Comparison of ENCODE assay signal across 23 cellular contexts in the genomic region with DNA sequence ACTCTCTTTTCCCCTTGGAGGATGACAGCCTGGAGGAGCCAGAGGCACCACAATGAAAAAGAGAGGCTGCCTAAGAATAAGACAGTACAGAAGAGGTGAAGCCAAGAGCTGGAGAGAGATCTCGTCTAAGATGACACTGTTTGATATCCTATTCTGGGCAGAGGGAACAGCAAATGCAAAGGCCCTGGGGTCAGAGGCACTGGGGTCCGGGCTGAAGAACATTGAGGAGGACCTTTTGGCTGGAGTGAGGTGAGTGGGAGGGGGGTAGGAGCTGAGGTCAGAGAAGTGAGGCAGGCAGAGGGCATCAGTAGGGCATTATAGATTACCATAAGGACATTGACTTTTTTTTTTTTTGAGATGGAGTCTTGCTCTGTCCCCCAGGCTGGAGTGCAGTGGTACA.
"Had no signal": no experiment of that assay in that cellular context is flagged by ENCODE, and none has a peak within 500 bp of the region (broad histone marks: within the 10 kb centered on the region; RNA-seq: fewer than 3 reads in every experiment).

No MANE protein-coding gene starts in this region.

- H3K27me3 ChIP-seq: gastrocnemius medialis had no signal

- ATAC-seq: gastrocnemius medialis, heart right ventricle, left cardiac atrium, left lung, left ventricle myocardium superior, lower lobe of right lung, mucosa of descending colon had no signal

- H3K36me3 ChIP-seq: esophagus muscularis mucosa, gastrocnemius medialis, heart right ventricle, left lung, lower lobe of right lung had no signal

- H3K27ac ChIP-seq: coronary artery, dorsolateral prefrontal cortex, esophagus muscularis mucosa, gastrocnemius medialis, heart right ventricle, left lung, lower lobe of right lung had no signal

- FAIRE-seq: colon, endothelial cell of umbilical vein, islet of Langerhans, keratinocyte had no signal

- DNase-seq: dermis blood vessel endothelial cell; dorsolateral prefrontal cortex; effector CD4-positive, alpha-beta T cell; effector memory CD4-positive, alpha-beta T cell; foreskin fibroblast; foreskin melanocyte; gastrocnemius medialis; glutamatergic neuron; head of caudate nucleus; heart right ventricle; hippocampal formation; left cardiac atrium; left lung; left ventricle myocardium superior; lower lobe of right lung; mesenchymal stem cell; mucosa of descending colon had no signal

- H3K4me3 ChIP-seq: coronary artery, dorsolateral prefrontal cortex, esophagus muscularis mucosa, gastrocnemius medialis, heart right ventricle, left lung, lower lobe of right lung, mucosa of descending colon had no signal

- H3K9me3 ChIP-seq: esophagus muscularis mucosa, gastrocnemius medialis, lower lobe of right lung, mucosa of descending colon had no signal

- H3K4me1 ChIP-seq: esophagus muscularis mucosa, gastrocnemius medialis, heart right ventricle, lower lobe of right lung had no signal
